1 cellular context compared by ENCODE assay signal in the genomic region with DNA sequence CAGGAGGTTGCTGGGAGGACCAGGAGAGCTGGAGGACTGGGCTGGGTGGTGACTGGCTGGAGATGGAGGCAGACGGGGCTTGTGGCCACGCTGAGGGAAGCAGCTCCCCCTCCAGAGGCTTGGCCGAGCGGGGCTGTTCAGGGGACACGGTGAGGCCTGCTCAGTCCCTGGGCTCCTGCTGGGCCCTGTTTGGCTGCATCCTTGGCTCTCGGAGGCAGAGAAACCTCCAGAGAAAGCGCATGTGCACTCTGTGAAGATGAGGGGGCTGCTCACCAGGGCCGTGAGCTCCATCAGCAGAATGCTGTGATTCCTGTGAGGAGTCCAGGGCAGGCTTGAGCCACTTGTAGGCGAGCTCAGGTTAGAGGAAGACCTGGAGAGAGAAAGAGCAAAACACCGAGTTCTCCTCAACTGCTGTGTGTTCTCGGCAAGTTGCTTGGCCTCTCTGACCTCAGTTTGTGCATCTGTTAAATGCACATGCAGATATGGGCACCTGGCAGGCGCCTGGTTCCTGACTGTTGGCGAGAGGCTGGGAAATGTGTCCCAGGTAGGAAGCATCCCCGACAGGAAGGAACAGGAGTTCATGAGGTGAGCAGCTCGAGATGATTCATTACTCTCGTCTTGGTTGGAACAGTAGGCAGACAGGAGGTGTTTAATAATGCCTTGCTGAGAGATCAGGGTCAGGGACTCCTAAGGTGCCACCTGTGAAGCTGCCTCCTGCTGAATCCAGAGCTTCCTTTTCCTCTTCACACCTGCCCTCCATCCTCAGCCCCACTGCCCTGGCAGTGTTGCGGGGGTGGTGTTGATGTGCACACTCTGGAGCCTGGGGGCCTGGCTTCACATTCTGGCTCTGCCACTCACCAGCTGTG.
TF ChIP-seq lines count a peak whose summit lies in the region.

No MANE protein-coding gene starts in this region.

TF ChIP-seq in WTC11, 78 proteins besides CTCF, POLR2A, EP300 and RAD21 (continued from another document):
- TF ChIP-seq, protein P1, sequence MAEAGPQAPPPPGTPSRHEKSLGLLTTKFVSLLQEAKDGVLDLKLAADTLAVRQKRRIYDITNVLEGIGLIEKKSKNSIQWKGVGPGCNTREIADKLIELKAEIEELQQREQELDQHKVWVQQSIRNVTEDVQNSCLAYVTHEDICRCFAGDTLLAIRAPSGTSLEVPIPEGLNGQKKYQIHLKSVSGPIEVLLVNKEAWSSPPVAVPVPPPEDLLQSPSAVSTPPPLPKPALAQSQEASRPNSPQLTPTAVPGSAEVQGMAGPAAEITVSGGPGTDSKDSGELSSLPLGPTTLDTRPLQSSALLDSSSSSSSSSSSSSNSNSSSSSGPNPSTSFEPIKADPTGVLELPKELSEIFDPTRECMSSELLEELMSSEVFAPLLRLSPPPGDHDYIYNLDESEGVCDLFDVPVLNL (CRISPR knock-in tag; IDR thresholded peaks at IDR 0.05; ENCODE audit: borderline replicate concordance, low read depth): no peak
- TF ChIP-seq JUN (CRISPR knock-in tag; IDR thresholded peaks at IDR 0.05): no peak
- TF ChIP-seq SMAD4 (CRISPR knock-in tag; IDR thresholded peaks at IDR 0.05): no peak
- no peak for TF ChIP-seq HMGA2 (CRISPR knock-in tag; IDR thresholded peaks at IDR 0.05)
- no peak for TF ChIP-seq CREM (CRISPR knock-in tag; IDR thresholded peaks at IDR 0.05)
- no peak for TF ChIP-seq PRRX2 (CRISPR knock-in tag; IDR thresholded peaks at IDR 0.05)
- no peak for TF ChIP-seq MXD4 (CRISPR knock-in tag; IDR thresholded peaks at IDR 0.05; ENCODE audit: borderline replicate concordance)
- TF ChIP-seq SMAD3 (CRISPR knock-in tag; IDR thresholded peaks at IDR 0.05; ENCODE audit: borderline replicate concordance): no peak
- TF ChIP-seq, protein P2, sequence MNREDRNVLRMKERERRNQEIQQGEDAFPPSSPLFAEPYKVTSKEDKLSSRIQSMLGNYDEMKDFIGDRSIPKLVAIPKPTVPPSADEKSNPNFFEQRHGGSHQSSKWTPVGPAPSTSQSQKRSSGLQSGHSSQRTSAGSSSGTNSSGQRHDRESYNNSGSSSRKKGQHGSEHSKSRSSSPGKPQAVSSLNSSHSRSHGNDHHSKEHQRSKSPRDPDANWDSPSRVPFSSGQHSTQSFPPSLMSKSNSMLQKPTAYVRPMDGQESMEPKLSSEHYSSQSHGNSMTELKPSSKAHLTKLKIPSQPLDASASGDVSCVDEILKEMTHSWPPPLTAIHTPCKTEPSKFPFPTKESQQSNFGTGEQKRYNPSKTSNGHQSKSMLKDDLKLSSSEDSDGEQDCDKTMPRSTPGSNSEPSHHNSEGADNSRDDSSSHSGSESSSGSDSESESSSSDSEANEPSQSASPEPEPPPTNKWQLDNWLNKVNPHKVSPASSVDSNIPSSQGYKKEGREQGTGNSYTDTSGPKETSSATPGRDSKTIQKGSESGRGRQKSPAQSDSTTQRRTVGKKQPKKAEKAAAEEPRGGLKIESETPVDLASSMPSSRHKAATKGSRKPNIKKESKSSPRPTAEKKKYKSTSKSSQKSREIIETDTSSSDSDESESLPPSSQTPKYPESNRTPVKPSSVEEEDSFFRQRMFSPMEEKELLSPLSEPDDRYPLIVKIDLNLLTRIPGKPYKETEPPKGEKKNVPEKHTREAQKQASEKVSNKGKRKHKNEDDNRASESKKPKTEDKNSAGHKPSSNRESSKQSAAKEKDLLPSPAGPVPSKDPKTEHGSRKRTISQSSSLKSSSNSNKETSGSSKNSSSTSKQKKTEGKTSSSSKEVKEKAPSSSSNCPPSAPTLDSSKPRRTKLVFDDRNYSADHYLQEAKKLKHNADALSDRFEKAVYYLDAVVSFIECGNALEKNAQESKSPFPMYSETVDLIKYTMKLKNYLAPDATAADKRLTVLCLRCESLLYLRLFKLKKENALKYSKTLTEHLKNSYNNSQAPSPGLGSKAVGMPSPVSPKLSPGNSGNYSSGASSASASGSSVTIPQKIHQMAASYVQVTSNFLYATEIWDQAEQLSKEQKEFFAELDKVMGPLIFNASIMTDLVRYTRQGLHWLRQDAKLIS (CRISPR knock-in tag; IDR thresholded peaks at IDR 0.05; ENCODE audit: borderline replicate concordance): no peak
- TF ChIP-seq, protein P3, sequence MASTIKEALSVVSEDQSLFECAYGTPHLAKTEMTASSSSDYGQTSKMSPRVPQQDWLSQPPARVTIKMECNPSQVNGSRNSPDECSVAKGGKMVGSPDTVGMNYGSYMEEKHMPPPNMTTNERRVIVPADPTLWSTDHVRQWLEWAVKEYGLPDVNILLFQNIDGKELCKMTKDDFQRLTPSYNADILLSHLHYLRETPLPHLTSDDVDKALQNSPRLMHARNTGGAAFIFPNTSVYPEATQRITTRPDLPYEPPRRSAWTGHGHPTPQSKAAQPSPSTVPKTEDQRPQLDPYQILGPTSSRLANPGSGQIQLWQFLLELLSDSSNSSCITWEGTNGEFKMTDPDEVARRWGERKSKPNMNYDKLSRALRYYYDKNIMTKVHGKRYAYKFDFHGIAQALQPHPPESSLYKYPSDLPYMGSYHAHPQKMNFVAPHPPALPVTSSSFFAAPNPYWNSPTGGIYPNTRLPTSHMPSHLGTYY (CRISPR knock-in tag; IDR thresholded peaks at IDR 0.05): no peak
- TF ChIP-seq, protein P4, sequence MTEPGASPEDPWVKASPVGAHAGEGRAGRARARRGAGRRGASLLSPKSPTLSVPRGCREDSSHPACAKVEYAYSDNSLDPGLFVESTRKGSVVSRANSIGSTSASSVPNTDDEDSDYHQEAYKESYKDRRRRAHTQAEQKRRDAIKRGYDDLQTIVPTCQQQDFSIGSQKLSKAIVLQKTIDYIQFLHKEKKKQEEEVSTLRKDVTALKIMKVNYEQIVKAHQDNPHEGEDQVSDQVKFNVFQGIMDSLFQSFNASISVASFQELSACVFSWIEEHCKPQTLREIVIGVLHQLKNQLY (CRISPR knock-in tag; IDR thresholded peaks at IDR 0.05): no peak
- TF ChIP-seq ZNF219 (CRISPR knock-in tag; IDR thresholded peaks at IDR 0.05; ENCODE audit: borderline replicate concordance): no peak
- TF ChIP-seq, protein P5, sequence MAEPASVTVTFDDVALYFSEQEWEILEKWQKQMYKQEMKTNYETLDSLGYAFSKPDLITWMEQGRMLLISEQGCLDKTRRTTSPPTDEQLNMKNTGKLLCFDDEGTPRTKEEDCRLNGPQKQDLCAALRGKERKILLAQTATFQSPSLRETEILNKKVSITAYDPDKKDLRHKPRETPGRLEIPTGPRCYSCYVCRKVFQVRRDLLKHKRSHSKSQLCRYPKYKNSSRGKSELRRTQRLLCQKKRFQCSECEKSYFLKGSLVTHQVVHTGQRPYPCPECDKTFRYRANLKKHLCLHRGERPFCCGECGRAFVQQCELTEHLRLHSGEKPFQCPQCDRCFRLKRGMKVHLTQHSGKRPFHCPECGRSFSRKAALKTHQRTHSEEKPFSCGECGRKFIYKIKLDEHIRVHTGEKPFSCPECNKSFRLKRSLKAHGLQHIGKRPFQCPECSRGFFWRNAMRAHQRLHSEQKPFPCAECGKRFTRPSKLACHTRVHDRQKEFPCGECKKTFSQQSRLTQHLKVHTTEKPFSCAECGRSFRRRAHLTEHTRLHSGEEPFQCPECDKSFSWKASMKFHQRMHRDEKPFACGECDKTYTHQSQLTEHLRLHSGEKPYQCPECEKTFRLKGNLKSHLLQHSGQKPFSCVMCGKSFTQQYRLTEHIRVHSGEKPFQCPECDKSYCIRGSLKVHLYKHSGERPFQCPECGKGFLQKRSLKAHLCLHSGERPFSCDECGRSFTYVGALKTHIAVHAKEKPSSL (CRISPR knock-in tag; conservative IDR thresholded peaks at IDR 0.05): no peak
- TF ChIP-seq, protein P6, sequence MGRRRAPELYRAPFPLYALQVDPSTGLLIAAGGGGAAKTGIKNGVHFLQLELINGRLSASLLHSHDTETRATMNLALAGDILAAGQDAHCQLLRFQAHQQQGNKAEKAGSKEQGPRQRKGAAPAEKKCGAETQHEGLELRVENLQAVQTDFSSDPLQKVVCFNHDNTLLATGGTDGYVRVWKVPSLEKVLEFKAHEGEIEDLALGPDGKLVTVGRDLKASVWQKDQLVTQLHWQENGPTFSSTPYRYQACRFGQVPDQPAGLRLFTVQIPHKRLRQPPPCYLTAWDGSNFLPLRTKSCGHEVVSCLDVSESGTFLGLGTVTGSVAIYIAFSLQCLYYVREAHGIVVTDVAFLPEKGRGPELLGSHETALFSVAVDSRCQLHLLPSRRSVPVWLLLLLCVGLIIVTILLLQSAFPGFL (CRISPR knock-in tag; IDR thresholded peaks at IDR 0.05; ENCODE audit: borderline replicate concordance): no peak
- TF ChIP-seq ZNF317 (CRISPR knock-in tag; IDR thresholded peaks at IDR 0.05; ENCODE audit: borderline replicate concordance, low read depth): no peak
- no peak for TF ChIP-seq SP1 (CRISPR knock-in tag; conservative IDR thresholded peaks at IDR 0.05)
